8 cellular contexts compared by ENCODE assay signal in genomic region chr16:16022683-16023064, GRCh38.
DNase-seq lines count a peak whose midpoint lies in the region; ATAC-seq and TF ChIP-seq lines count a peak whose summit lies in the region.

No MANE protein-coding gene starts in this region.

- no peaks in the 10 kb centered on the region for H3K9me3 ChIP-seq in BLaER1 treated with 17β-estradiol and CSF1 and Interleukin-3, amounts not matched to agents 10 nM and 100 nM (replicated peaks in 1 of 11)
- H3K9me3 ChIP-seq in Karpas-422 (ENCODE audit: low read length) (no peaks in the 10 kb centered on the region), neural progenitor cell (ENCODE audit: low read depth) (no peaks in the 10 kb centered on the region)

- H3K4me1 ChIP-seq in BLaER1 treated with 17β-estradiol and CSF1 and Interleukin-3, amounts not matched to agents 10 nM and 100 nM, result peaks cover 47 to 75% (median 65%) of the 10 kb centered on the region in 10 experiments
- H3K4me1 ChIP-seq in Karpas-422 (ENCODE audit: low read length) (peaks cover 43% of the 10 kb centered on the region), neural progenitor cell (peaks cover 20% of the 10 kb centered on the region)

- peaks cover 52 to 80% (median 62%) of the 10 kb centered on the region in 11 experiments for H3K36me3 ChIP-seq in BLaER1 treated with 17β-estradiol and CSF1 and Interleukin-3, amounts not matched to agents 10 nM and 100 nM
- H3K36me3 ChIP-seq in Karpas-422 (ENCODE audit: insufficient read depth, low read length), result no peaks in the 10 kb centered on the region
- H3K36me3 ChIP-seq in neural progenitor cell, result no peaks in the 10 kb centered on the region

- H2AFZ ChIP-seq in Karpas-422 (ENCODE audit: low read length), result no peak overlapping the region
- no peak overlapping the region for H2AFZ ChIP-seq in neural progenitor cell (replicated peaks)

- H3K9me2 ChIP-seq in Karpas-422 (replicated peaks; ENCODE audit: insufficient read depth, low read length), result no peaks in the 10 kb centered on the region

- no peaks in the 10 kb centered on the region for H3K27me3 ChIP-seq in BLaER1 treated with 17β-estradiol and CSF1 and Interleukin-3, amounts not matched to agents 10 nM and 100 nM
- no peaks in the 10 kb centered on the region for H3K27me3 ChIP-seq in Karpas-422 (ENCODE audit: low read length)
- H3K27me3 ChIP-seq in neural progenitor cell, result no peaks in the 10 kb centered on the region

- H3F3A ChIP-seq in neural progenitor cell (ENCODE audit: low read depth), result peaks cover 11% of the 10 kb centered on the region

- peaks cover 18 to 24% of the 10 kb centered on the region in 2 donors for H3K4me1 Mint-ChIP-seq in effector memory CD8-positive, alpha-beta T cell (ENCODE audit: low read depth in 2 of 2)
- H3K4me1 Mint-ChIP-seq in progenitor cell of endocrine pancreas (ENCODE audit: low read depth) (peaks cover 21% of the 10 kb centered on the region), neural progenitor cell (peaks cover 28% of the 10 kb centered on the region)

- H3K27me3 Mint-ChIP-seq in effector memory CD8-positive, alpha-beta T cell, result no peaks in the 10 kb centered on the region
- H3K27me3 Mint-ChIP-seq in progenitor cell of endocrine pancreas (no peaks in the 10 kb centered on the region), neural progenitor cell (ENCODE audit: insufficient read depth, low read depth) (peaks cover 5% of the 10 kb centered on the region)

- no peak overlapping the region for H3K4me3 ChIP-seq in BLaER1 treated with 17β-estradiol and CSF1 and Interleukin-3, amounts not matched to agents 10 nM and 100 nM
- H3K4me3 ChIP-seq in Karpas-422 (ENCODE audit: low read length) (peak overlapping the region; percentile 14; the same call in 1 of the 2 replicates), neural progenitor cell (no peak overlapping the region)

- H3K9ac ChIP-seq in BLaER1 treated with 17β-estradiol and CSF1 and Interleukin-3, amounts not matched to agents 10 nM and 100 nM, result peak overlapping the region in 7 of 11 experiments; percentile 14 to 69 (median 53); a peak in 8 of 22 replicates
- H3K9ac ChIP-seq in Karpas-422 (ENCODE audit: low read length) (peak overlapping the region; percentile 43; the same call in 1 of the 2 replicates), neural progenitor cell (no peak overlapping the region)

- H3K4me2 ChIP-seq in BLaER1 treated with 17β-estradiol and CSF1 and Interleukin-3, amounts not matched to agents 10 nM and 100 nM, result peak overlapping the region; percentile 68 to 81 (median 76); a peak in 21 of 22 replicates
- H3K4me2 ChIP-seq in Karpas-422 (ENCODE audit: low read depth, low read length, poor library complexity, severe bottlenecking), result peak overlapping the region; percentile 39
- no peak overlapping the region for H3K4me2 ChIP-seq in neural progenitor cell

- no peak overlapping the region for H3K4me3 Mint-ChIP-seq in effector memory CD8-positive, alpha-beta T cell
- H3K4me3 Mint-ChIP-seq in progenitor cell of endocrine pancreas (ENCODE audit: low read depth), result no peak overlapping the region
- H3K4me3 Mint-ChIP-seq in neural progenitor cell, result no peak overlapping the region

- H3K36me3 Mint-ChIP-seq in effector memory CD8-positive, alpha-beta T cell (ENCODE audit: insufficient read depth), result peaks cover 21% of the 10 kb centered on the region
- H3K36me3 Mint-ChIP-seq in progenitor cell of endocrine pancreas (ENCODE audit: insufficient read depth) (peaks cover 12% of the 10 kb centered on the region), neural progenitor cell (peaks cover 14% of the 10 kb centered on the region)

- ATAC-seq in effector memory CD8-positive, alpha-beta T cell (replicated peaks), result no peak
- no peak for ATAC-seq in GM21737 (IDR thresholded peaks at IDR 0.05; ENCODE audit: unreplicated experiment)
- no peak for ATAC-seq in HG02759 (IDR thresholded peaks at IDR 0.05; ENCODE audit: unreplicated experiment)

- no peak for DNase-seq in Karpas-422
- no peak for DNase-seq in effector memory CD8-positive, alpha-beta T cell
- no peak for DNase-seq in progenitor cell of endocrine pancreas (ENCODE audit: low spot score, unreplicated experiment)
- DNase-seq in SHP77 treated with DMSO at 0.1 percent for 48 hours (lab: John Stamatoyannopoulos, UW), result no peak
- no peak for DNase-seq in neural progenitor cell (ENCODE audit: low spot score)

- TF ChIP-seq CTCF in progenitor cell of endocrine pancreas (IDR thresholded peaks at IDR 0.05; ENCODE audit: unreplicated experiment), result no peak
- no peak for TF ChIP-seq CTCF in neural progenitor cell (IDR thresholded peaks at IDR 0.05)

- peak overlapping the region; percentile 10 to 83 for H3K27ac Mint-ChIP-seq in effector memory CD8-positive, alpha-beta T cell
- H3K27ac Mint-ChIP-seq in progenitor cell of endocrine pancreas, result peak overlapping the region; percentile 27
- H3K27ac Mint-ChIP-seq in neural progenitor cell, result no peak overlapping the region

- peak overlapping the region in 9 of 11 experiments; percentile 43 to 82 (median 64); a peak in 16 of 22 replicates for H3K27ac ChIP-seq in BLaER1 treated with 17β-estradiol and CSF1 and Interleukin-3, amounts not matched to agents 10 nM and 100 nM
- peak overlapping the region; percentile 86 for H3K27ac ChIP-seq in Karpas-422 (ENCODE audit: low read length)
- no peak overlapping the region for H3K27ac ChIP-seq in neural progenitor cell

- peaks cover 0 to 49% (median 17%) of the 10 kb centered on the region in 11 experiments; a peak in 14 of 22 replicates for H4K20me1 ChIP-seq in BLaER1 treated with 17β-estradiol and CSF1 and Interleukin-3, amounts not matched to agents 10 nM and 100 nM
- H4K20me1 ChIP-seq in Karpas-422 (ENCODE audit: insufficient read depth, low read depth, low read length) (no peaks in the 10 kb centered on the region; the same call in 1 of the 2 replicates), neural progenitor cell (ENCODE audit: low read depth) (peaks cover 14% of the 10 kb centered on the region)

- H3K9me3 Mint-ChIP-seq in effector memory CD8-positive, alpha-beta T cell, result no peaks in the 10 kb centered on the region
- H3K9me3 Mint-ChIP-seq in progenitor cell of endocrine pancreas (ENCODE audit: low read depth), result no peaks in the 10 kb centered on the region
- no peaks in the 10 kb centered on the region for H3K9me3 Mint-ChIP-seq in neural progenitor cell

- H3K79me2 ChIP-seq in Karpas-422 (ENCODE audit: low read length), result peaks cover 36% of the 10 kb centered on the region
- peaks cover 4% of the 10 kb centered on the region for H3K79me2 ChIP-seq in neural progenitor cell (ENCODE audit: low read depth)
